ENCODE assay signal across 17 cellular contexts in genomic region chr4:15587649-15588048, GRCh38.
DNase-seq lines count a peak whose midpoint lies in the region; ATAC-seq and TF ChIP-seq lines count a peak whose summit lies in the region.
"Had no signal": no experiment of that assay in that cellular context is flagged by ENCODE, and none has a peak within 500 bp of the region (broad histone marks: within the 10 kb centered on the region; RNA-seq: fewer than 3 reads in every experiment).

No MANE protein-coding gene starts in this region.

- H3K79me2 ChIP-seq in MM.1S (ENCODE audit: low read length): no peaks in the 10 kb centered on the region

- no peak for TF ChIP-seq POLR2A in gastrocnemius medialis (IDR thresholded peaks at IDR 0.05)

- H3K9me3 ChIP-seq in adipocyte (ENCODE audit: control insufficient read depth, low read length) (no peaks in the 10 kb centered on the region), gastrocnemius medialis (no peaks in the 10 kb centered on the region), MM.1S (replicated peaks; ENCODE audit: insufficient read depth, low read length) (no peaks in the 10 kb centered on the region)

- TF ChIP-seq CTCF in fibroblast of pulmonary artery (IDR thresholded peaks at IDR 0.05; ENCODE audit: low read length, missing control alignments) (no peak), gastrocnemius medialis (IDR thresholded peaks at IDR 0.05 in 4 of 5, conservative IDR thresholded peaks at IDR 0.05 in 1 of 5) (no peak), MM.1S (IDR thresholded peaks at IDR 0.05; ENCODE audit: low read length) (no peak)

- ATAC-seq in gastrocnemius medialis: peak; percentile 93 to 94
- ATAC-seq: WTC11 had no signal

- intact Hi-C loops in gastrocnemius medialis (cut with DNase I; ENCODE audit: low total_unique reads): no loop called here

- no peaks in the 10 kb centered on the region for H4K20me1 ChIP-seq in MM.1S (ENCODE audit: insufficient read depth, low read length)

- peak overlapping the region in 3 of 4 donors; percentile 60 to 78 (median 65) for H3K27ac ChIP-seq in gastrocnemius medialis
- no peak overlapping the region for H3K27ac ChIP-seq in MM.1S (ENCODE audit: low read length)

- in situ Hi-C loops in gastrocnemius medialis (cut with MboI; ENCODE audit: low sequenced_read_pairs in 4 of 4): no loop called here

- H3K36me3 ChIP-seq in adipocyte (ENCODE audit: control insufficient read depth, insufficient read depth, low read length, severe bottlenecking) (no peaks in the 10 kb centered on the region), gastrocnemius medialis (no peaks in the 10 kb centered on the region), MM.1S (replicated peaks; ENCODE audit: insufficient read depth, low read length) (no peaks in the 10 kb centered on the region)

- H3K9me2 ChIP-seq in MM.1S (replicated peaks; ENCODE audit: insufficient read depth, low read length): no peaks in the 10 kb centered on the region

- H3K4me3 ChIP-seq in adipocyte (ENCODE audit: low read length): no peak overlapping the region
- no peak overlapping the region for H3K4me3 ChIP-seq in fibroblast of pulmonary artery (replicated peaks; ENCODE audit: low read depth, low read length)
- H3K4me3 ChIP-seq in gastrocnemius medialis: no peak overlapping the region
- no peak overlapping the region for H3K4me3 ChIP-seq in MM.1S (ENCODE audit: low read length)

- no peaks in the 10 kb centered on the region for H3F3A ChIP-seq in MM.1S (ENCODE audit: insufficient read depth, low read length)

- H2AFZ ChIP-seq in MM.1S (ENCODE audit: low read length): no peak overlapping the region

- H3K4me2 ChIP-seq in MM.1S (ENCODE audit: low read depth, low read length): no peak overlapping the region

- DNase-seq in HCEC 1CT (peak; percentile 36), adipocyte (ENCODE audit: low read depth) (peak; percentile 75), fibroblast of pulmonary artery (ENCODE audit: low read depth) (peak; percentile 72), gastrocnemius medialis (peak; percentile 15 to 51), Kasumi-1 (lab: John Stamatoyannopoulos, UW) (no peak), MM.1S (no peak), GF-D8 (lab: John Stamatoyannopoulos, UW) (no peak)
- DNase-seq: activated CD4-positive, alpha-beta memory T cell treated with anti-CD3 and anti-CD28 coated beads, Interleukin-2, amount 10 ng/mL, durations not matched to agents 7 days and 5 days; activated T-cell treated with anti-CD3 and anti-CD28 coated beads, Interleukin-2, amount 50 U/mL, for 48 hours; erythroblast; GOT3; NCI-H2081; NCI-H446 treated with DMSO at 0.1 percent for 48 hours; SHP77 treated with DMSO at 0.1 percent for 48 hours; stimulated activated naive CD4-positive, alpha-beta T cell treated with Interleukin-2 at 50 U/mL for 16 hours; T-helper 2 cell had no signal

- H3K9ac ChIP-seq in adipocyte (ENCODE audit: low read length) (peak overlapping the region; percentile 59), MM.1S (ENCODE audit: low read length) (no peak overlapping the region)

- H3K27me3 ChIP-seq in adipocyte (replicated peaks; ENCODE audit: control insufficient read depth, insufficient read depth, low read length) (no peaks in the 10 kb centered on the region), gastrocnemius medialis (no peaks in the 10 kb centered on the region), MM.1S (replicated peaks; ENCODE audit: insufficient read depth, low read length) (no peaks in the 10 kb centered on the region)

- H3K4me1 ChIP-seq in adipocyte (ENCODE audit: control insufficient read depth, insufficient read depth, low read length) (peaks cover 53% of the 10 kb centered on the region), gastrocnemius medialis (peaks cover 15 to 45% of the 10 kb centered on the region in 2 donors), MM.1S (ENCODE audit: low read length) (no peaks in the 10 kb centered on the region)

Comparison
In these comparisons a context has a peak if more than half of its experiments do, and no peak if none do; other contexts are left out.
1. DNase-seq: peak in HCEC 1CT (single experiment), adipocyte (single experiment), fibroblast of pulmonary artery (single experiment) and gastrocnemius medialis (2 of 2); none in Kasumi-1 (0 of 2), MM.1S (single experiment) and GF-D8 (single experiment).